8 cellular contexts compared by ENCODE assay signal in the genomic region with DNA sequence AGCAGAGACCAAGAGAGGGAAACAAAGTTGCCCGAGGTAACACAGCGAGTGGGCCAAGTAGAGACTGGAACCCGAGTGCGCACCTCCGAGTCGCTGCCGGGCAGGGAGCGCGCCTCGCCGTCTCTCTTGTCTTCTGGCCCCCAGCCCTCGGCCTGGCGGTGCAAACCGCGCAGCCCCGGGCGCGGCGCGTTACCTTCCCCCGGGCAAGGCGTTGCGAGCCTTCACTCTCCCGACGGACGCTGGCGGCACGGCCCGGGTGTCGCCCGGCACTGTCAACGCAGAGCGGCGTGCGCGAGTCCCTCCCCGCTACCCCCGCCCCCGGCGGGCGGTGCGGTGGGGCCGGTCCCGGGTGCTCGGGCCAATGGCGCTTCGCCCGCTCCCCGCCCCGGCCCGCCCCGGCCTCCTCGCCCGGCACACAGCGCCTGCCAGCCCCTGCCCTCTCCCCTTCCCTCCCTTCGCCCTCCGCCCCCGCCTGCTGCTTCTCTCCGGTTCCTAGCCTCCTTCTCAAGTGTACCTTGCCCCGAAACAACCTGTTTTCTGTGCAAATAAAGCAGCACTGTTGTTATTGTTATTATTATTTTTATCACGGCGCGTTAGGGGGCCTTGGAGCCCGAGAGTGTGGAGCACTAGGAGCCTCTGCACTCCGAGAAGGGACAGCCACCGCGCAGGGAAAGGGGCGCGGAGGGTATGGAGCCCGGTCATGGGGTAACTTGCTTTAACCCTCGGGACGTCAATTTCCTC. TPM values are rescaled to one million over a fixed set of nuclear protein-coding genes. Genes with fewer than 3 reads are reported as not detected.
A peak's percentile ranks its signal among the peaks of the same experiment; 100 is the strongest.
DNase-seq lines count a peak whose midpoint lies in the region; ATAC-seq and TF ChIP-seq lines count a peak whose summit lies in the region.

A gene with protein sequence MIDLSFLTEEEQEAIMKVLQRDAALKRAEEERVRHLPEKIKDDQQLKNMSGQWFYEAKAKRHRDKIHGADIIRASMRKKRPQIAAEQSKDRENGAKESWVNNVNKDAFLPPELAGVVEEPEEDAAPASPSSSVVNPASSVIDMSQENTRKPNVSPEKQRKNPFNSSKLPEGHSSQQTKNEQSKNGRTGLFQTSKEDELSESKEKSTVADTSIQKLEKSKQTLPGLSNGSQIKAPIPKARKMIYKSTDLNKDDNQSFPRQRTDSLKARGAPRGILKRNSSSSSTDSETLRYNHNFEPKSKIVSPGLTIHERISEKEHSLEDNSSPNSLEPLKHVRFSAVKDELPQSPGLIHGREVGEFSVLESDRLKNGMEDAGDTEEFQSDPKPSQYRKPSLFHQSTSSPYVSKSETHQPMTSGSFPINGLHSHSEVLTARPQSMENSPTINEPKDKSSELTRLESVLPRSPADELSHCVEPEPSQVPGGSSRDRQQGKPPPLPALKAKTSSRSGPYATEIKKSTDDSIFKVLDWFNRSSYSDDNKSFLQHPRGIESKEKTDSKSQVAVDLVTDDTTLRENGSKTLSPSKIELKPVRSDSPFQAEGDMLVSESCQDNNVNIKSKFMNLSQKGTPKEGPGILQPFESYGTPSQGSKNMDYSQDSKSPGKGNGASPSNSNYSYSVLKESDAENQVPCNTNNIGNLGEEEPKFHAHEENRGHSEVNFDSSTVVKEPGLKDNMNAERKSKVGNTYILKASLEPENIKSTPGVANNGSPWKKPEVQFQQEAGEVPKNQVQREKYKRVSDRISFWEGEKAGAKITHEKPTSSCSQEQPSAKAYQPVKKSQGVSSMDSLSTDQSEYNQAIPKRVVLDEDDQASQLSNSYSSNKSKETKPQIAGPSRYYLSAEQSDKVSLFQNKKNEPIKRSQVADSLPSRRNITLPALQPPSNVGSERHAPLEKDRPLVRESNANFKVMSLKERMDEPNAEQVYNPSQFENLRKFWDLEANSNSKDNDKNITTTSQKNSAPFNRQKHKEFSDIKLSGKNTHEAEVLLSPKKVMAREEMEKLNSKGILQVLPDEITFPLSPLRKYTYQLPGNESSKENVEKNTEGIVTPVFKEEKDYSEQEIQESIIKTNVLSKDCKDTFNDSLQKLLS (N-terminal part only) (minus strand): TSS at position 271 of the 741 bp plus-strand sequence. CDS start 53,416 bp downstream, outside the sequence.

- ATAC-seq in GM18870 (IDR thresholded peaks at IDR 0.05; ENCODE audit: unreplicated experiment) (peak; percentile 47), HG03097 (IDR thresholded peaks at IDR 0.05; ENCODE audit: low FRiP score, unreplicated experiment) (peak; percentile 77)

- H3K4me1 Mint-ChIP-seq in endodermal cell: peaks cover 3% of the 10 kb centered on the region

- CTCF ChIA-PET in AG04449 (lab: Yijun Ruan, JAX): interaction anchor here (0.7 to 2.2 kb wide), 5 partner anchors 12 to 147 kb away, joined by 3 to 15 read pairs (median 3); partner anchors contain the start of gene CCDC83

- H3K4me3 ChIP-seq in AG04449 (ENCODE audit: low read depth, low read length): peak within 1 kb of the TSS; percentile 71
- peak within 1 kb of the TSS; percentile 78 for H3K4me3 ChIP-seq in endodermal cell (ENCODE audit: low read length)

- peak within 1 kb of the TSS; percentile 61 for H3K4me3 Mint-ChIP-seq in endodermal cell

- peak within 1 kb of the TSS; percentile 17 for H3K9ac ChIP-seq in endodermal cell (ENCODE audit: extremely low read depth, low read length, poor library complexity, severe bottlenecking)

- 1 to 3% methylated on average over 21 to 72 of the region's 72 CpGs for WGBS in endodermal cell (ENCODE audit: insufficient coverage in 1 of 2, insufficient read length in 1 of 2), 2 experiments

- no peaks in the 10 kb centered on the region for H3K36me3 ChIP-seq in endodermal cell (ENCODE audit: control insufficient read depth, insufficient read depth, low read length)

- H3K27me3 Mint-ChIP-seq in endodermal cell (ENCODE audit: insufficient read depth): peaks cover 43% of the 10 kb centered on the region

- no peak within 1 kb of the TSS for H3K27ac ChIP-seq in endodermal cell (ENCODE audit: low read depth, low read length)

- no peak within 1 kb of the TSS for H3K27ac Mint-ChIP-seq in endodermal cell

- no peaks in the 10 kb centered on the region for H3K36me3 Mint-ChIP-seq in endodermal cell (ENCODE audit: low read depth)

- peaks cover 42% of the 10 kb centered on the region for H3K27me3 ChIP-seq in endodermal cell (ENCODE audit: control insufficient read depth, insufficient read depth, low read length, poor library complexity, severe bottlenecking)

- POLR2A ChIA-PET in AG04449 (lab: Yijun Ruan, JAX): no interaction called here

- no peaks in the 10 kb centered on the region for H3K9me3 Mint-ChIP-seq in endodermal cell

- H3K9me3 ChIP-seq in endodermal cell (ENCODE audit: control insufficient read depth, low read length): no peaks in the 10 kb centered on the region

- H3K4me1 ChIP-seq in endodermal cell (ENCODE audit: control insufficient read depth, insufficient read depth, low read length): no peaks in the 10 kb centered on the region

- TF ChIP-seq CTCF in AG04449 (IDR thresholded peaks at IDR 0.05; ENCODE audit: insufficient read depth, low read length, missing control alignments) (no peak), endodermal cell (conservative IDR thresholded peaks at IDR 0.05) (no peak)

- DNase-seq in AG04449 (ENCODE audit: low read depth, low spot score) (no peak), NCI-H748 (lab: John Stamatoyannopoulos, UW; ENCODE audit: unreplicated experiment) (peak; percentile 63), endodermal cell (peak; percentile 93), midbrain (lab: John Stamatoyannopoulos, UW) (peak; percentile 85)
- DNase-seq in activated CD8-positive, alpha-beta memory T cell treated with anti-CD3 and anti-CD28 coated beads, Interleukin-2, amount 50 U/mL, for 4 hours: peak; percentile 80
- peak; percentile 47 for DNase-seq in stimulated activated CD8-positive, alpha-beta memory T cell treated with anti-CD3 and anti-CD28 coated beads, Interleukin-15, amount 100 ng/mL, for 24 hours (ENCODE audit: low read depth)

RNA-seq across cellular contexts. Expression of the gene that starts here (rescaled TPM):
- 1 to 10 TPM; 1.7 to 3.4 TPM for total RNA-seq in endodermal cell
- 11.5 TPM for polyA plus RNA-seq in endodermal cell (2013, experiment 1 of 2)
- 11.2 TPM for polyA plus RNA-seq in endodermal cell (2013, experiment 2 of 2)
